ENCODE assay signal across 1 cellular context in genomic region chr11:20057055-20057943, GRCh38.
TF ChIP-seq lines count a peak whose summit lies in the region.

No MANE protein-coding gene starts in this region.

TF ChIP-seq in GM23338, 12 proteins besides CTCF, POLR2A, EP300 and RAD21 (continued from another document):
- TF ChIP-seq ZNF462 (CRISPR knock-in tag; IDR thresholded peaks at IDR 0.05) = no peak
- TF ChIP-seq STAT1 (IDR thresholded peaks at IDR 0.05; ENCODE audit: unreplicated experiment) = no peak
- no peak for TF ChIP-seq EZH2phosphoT487 (IDR thresholded peaks at IDR 0.05; ENCODE audit: unreplicated experiment)
- no peak for TF ChIP-seq EZH2 (IDR thresholded peaks at IDR 0.05; ENCODE audit: low read depth, unreplicated experiment)
- no peak for TF ChIP-seq ZNF114 (CRISPR knock-in tag; IDR thresholded peaks at IDR 0.05)
- no peak for TF ChIP-seq ZNF331 (CRISPR knock-in tag; IDR thresholded peaks at IDR 0.05; ENCODE audit: low read depth)
- no peak for TF ChIP-seq CREB1 (CRISPR knock-in tag; IDR thresholded peaks at IDR 0.05; ENCODE audit: low read depth)
